In the genomic region with DNA sequence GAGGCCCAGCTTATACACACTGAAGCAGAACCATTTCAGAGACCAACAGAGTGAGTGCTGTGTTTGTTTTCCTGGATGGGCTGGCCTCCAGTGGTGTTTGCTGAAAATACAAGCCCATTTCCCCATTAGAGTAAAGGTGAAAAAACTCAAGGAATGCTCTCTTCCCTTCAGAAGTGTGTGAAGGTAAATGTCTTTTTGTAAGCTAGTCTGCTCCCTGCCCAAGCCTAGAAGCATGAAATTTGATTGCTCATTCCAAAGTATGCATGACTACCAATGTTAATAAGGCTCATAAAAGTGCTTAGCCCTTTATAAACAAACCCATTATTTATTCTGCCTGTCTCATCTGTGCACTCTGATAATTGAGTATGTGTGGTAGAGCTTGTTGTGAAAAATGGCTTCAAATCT, we compare ENCODE assay signal across 14 cellular contexts. TPM values are rescaled to one million over a fixed set of nuclear protein-coding genes. Genes with fewer than 3 reads are reported as not detected.
DNase-seq lines count a peak whose midpoint lies in the region; ATAC-seq and TF ChIP-seq lines count a peak whose summit lies in the region.
"Had no signal": no experiment of that assay in that cellular context is flagged by ENCODE, and none has a peak within 500 bp of the region (broad histone marks: within the 10 kb centered on the region; RNA-seq: fewer than 3 reads in every experiment).

No MANE protein-coding gene starts in this region.

- TF ChIP-seq POLR2A in gastroesophageal sphincter (IDR thresholded peaks at IDR 0.05), result no peak

- H3K27ac Mint-ChIP-seq in endodermal cell (peak overlapping the region; percentile 17), nephron (peak overlapping the region in 2 of 3 experiments; percentile 8 to 65)

- no peak overlapping the region for H3K27ac ChIP-seq in endodermal cell (ENCODE audit: low read depth, low read length)
- H3K27ac ChIP-seq in gastroesophageal sphincter, result no peak overlapping the region
- H3K27ac ChIP-seq: HL-60, tibial nerve had no signal

- H3K4me1 ChIP-seq in endodermal cell (ENCODE audit: control insufficient read depth, insufficient read depth, low read length), result no peaks in the 10 kb centered on the region
- no peaks in the 10 kb centered on the region for H3K4me1 ChIP-seq in gastroesophageal sphincter
- H3K4me1 ChIP-seq: tibial nerve had no signal

- H3K36me3 Mint-ChIP-seq in endodermal cell (ENCODE audit: low read depth), result no peaks in the 10 kb centered on the region
- no peaks in the 10 kb centered on the region for H3K36me3 Mint-ChIP-seq in nephron (ENCODE audit: low read depth)

- no peaks in the 10 kb centered on the region for H3K9me3 Mint-ChIP-seq in endodermal cell
- no peaks in the 10 kb centered on the region for H3K9me3 Mint-ChIP-seq in nephron

- no peak overlapping the region for H3K4me3 Mint-ChIP-seq in endodermal cell
- H3K4me3 Mint-ChIP-seq in nephron, result no peak overlapping the region

- no peak for TF ChIP-seq CTCF in LNCaP clone FGC (IDR thresholded peaks at IDR 0.05; ENCODE audit: control insufficient read depth, extremely low read depth, insufficient read depth)
- peak; percentile 55 for TF ChIP-seq CTCF in endodermal cell (conservative IDR thresholded peaks at IDR 0.05)
- no peak for TF ChIP-seq CTCF in nephron (IDR thresholded peaks at IDR 0.05; ENCODE audit: unreplicated experiment in 3 of 3)
- TF ChIP-seq CTCF in gastroesophageal sphincter (IDR thresholded peaks at IDR 0.05), result no peak

- no peak for TF ChIP-seq EP300 in gastroesophageal sphincter (IDR thresholded peaks at IDR 0.05)

- H3K4me1 Mint-ChIP-seq in endodermal cell (peaks cover 6% of the 10 kb centered on the region), nephron (peaks cover 5% of the 10 kb centered on the region)

- H3K9me3 ChIP-seq in endodermal cell (ENCODE audit: control insufficient read depth, low read length), result no peaks in the 10 kb centered on the region
- H3K9me3 ChIP-seq in gastroesophageal sphincter, result no peaks in the 10 kb centered on the region
- H3K9me3 ChIP-seq: tibial nerve had no signal

- H3K27me3 Mint-ChIP-seq in endodermal cell (ENCODE audit: insufficient read depth), result no peaks in the 10 kb centered on the region
- peaks cover 5% of the 10 kb centered on the region for H3K27me3 Mint-ChIP-seq in nephron (ENCODE audit: low read depth)

- no peak overlapping the region for H3K4me3 ChIP-seq in LNCaP clone FGC (ENCODE audit: low read depth, low read length)
- H3K4me3 ChIP-seq in endodermal cell (ENCODE audit: low read length), result no peak overlapping the region
- no peak overlapping the region for H3K4me3 ChIP-seq in gastroesophageal sphincter
- H3K4me3 ChIP-seq: tibial nerve had no signal

- no peaks in the 10 kb centered on the region for H3K36me3 ChIP-seq in endodermal cell (ENCODE audit: control insufficient read depth, insufficient read depth, low read length)
- H3K36me3 ChIP-seq in gastroesophageal sphincter, result no peaks in the 10 kb centered on the region
- H3K36me3 ChIP-seq: tibial nerve had no signal

- H3K27me3 ChIP-seq in endodermal cell (ENCODE audit: control insufficient read depth, insufficient read depth, low read length, poor library complexity, severe bottlenecking), result no peaks in the 10 kb centered on the region
- H3K27me3 ChIP-seq in gastroesophageal sphincter, result no peaks in the 10 kb centered on the region
- H3K27me3 ChIP-seq: tibial nerve had no signal

- no peak overlapping the region for H3K9ac ChIP-seq in endodermal cell (ENCODE audit: extremely low read depth, low read length, poor library complexity, severe bottlenecking)

- DNase-seq in DMS53 treated with DMSO at 0.1 percent for 48 hours (lab: John Stamatoyannopoulos, UW; ENCODE audit: unreplicated experiment), result peak; percentile 32
- DNase-seq in LNCaP clone FGC (ENCODE audit: low read depth), result peak; percentile 64
- peak; percentile 60 for DNase-seq in endodermal cell
- DNase-seq in NCI-H128 (lab: John Stamatoyannopoulos, UW; ENCODE audit: unreplicated experiment), result no peak
- DNase-seq in NCI-H2171 (lab: John Stamatoyannopoulos, UW), result no peak
- DNase-seq in NCI-H446 (lab: John Stamatoyannopoulos, UW), result no peak
- DNase-seq: NCI-H1694 treated with DMSO at 0.1 percent for 48 hours, occipital lobe, T-helper 1 cell had no signal

- ATAC-seq in gastroesophageal sphincter, result no peak

RNA-seq across cellular contexts. Expression of a gene that starts 59.1 kb away (rescaled TPM):
- total RNA-seq in endodermal cell (not detected), gastroesophageal sphincter (1 to 10 TPM in 1 of 4 donors, not detected in 3; 1.8 TPM)
- polyA plus RNA-seq in endodermal cell (2013, experiment 1 of 2), result not detected
- not detected for polyA plus RNA-seq in endodermal cell (2013, experiment 2 of 2)
- total RNA-seq: cardiac septum, occipital lobe, tibial nerve had no signal

Comparison
In these comparisons a context has a peak if more than half of its experiments do, and no peak if none do; other contexts are left out.
1. DNase-seq: peak in DMS53 treated with DMSO at 0.1 percent for 48 hours (single experiment), LNCaP clone FGC (single experiment) and endodermal cell (single experiment); none in NCI-H128 (single experiment), NCI-H2171 (single experiment) and NCI-H446 (0 of 2).